In genomic region chr2:43196773-43197567, GRCh38 we compare ENCODE assay signal across 12 cellular contexts. TPM values are rescaled to one million over a fixed set of nuclear protein-coding genes. Genes with fewer than 3 reads are reported as not detected.
DNase-seq lines count a peak whose midpoint lies in the region; ATAC-seq, FAIRE-seq and TF ChIP-seq lines count a peak whose summit lies in the region.
"Had no signal": no experiment of that assay in that cellular context is flagged by ENCODE, and none has a peak within 500 bp of the region (broad histone marks: within the 10 kb centered on the region; RNA-seq: fewer than 3 reads in every experiment).

No MANE protein-coding gene starts in this region.

- no peak overlapping the region for H3K14ac ChIP-seq in mesenchymal stem cell (ENCODE audit: low read length in 2 of 2)

- H3K4me2 ChIP-seq in A549 (no peak overlapping the region), mesenchymal stem cell (ENCODE audit: low read length, poor library complexity, severe bottlenecking) (no peak overlapping the region)

- ATAC-seq in A549 (no peak), left lobe of liver (no peak)
- no peak for ATAC-seq in activated CD8-positive, alpha-beta T cell treated with anti-CD3 and anti-CD28 coated beads for 36 hours

- H3K4me3 ChIP-seq in A549 (no peak overlapping the region), mesenchymal stem cell (ENCODE audit: insufficient read depth in 1 of 2, low read depth in 1 of 2, low read length in 2 of 2) (no peak overlapping the region)
- H3K4me3 ChIP-seq: MG63, thyroid gland had no signal

- peaks cover 59% of the 10 kb centered on the region for H3K4me1 ChIP-seq in A549
- H3K4me1 ChIP-seq in mesenchymal stem cell (ENCODE audit: control insufficient read depth, insufficient read depth, low read depth, low read length) = peaks cover 51% of the 10 kb centered on the region
- H3K4me1 ChIP-seq: thyroid gland had no signal

- no peak for TF ChIP-seq EP300 in A549 (IDR thresholded peaks at IDR 0.05)

- H3K4me3 Mint-ChIP-seq in Calu3 (ENCODE audit: low read depth, unreplicated experiment) = no peak overlapping the region
- peak overlapping the region; percentile 5 for H3K4me3 Mint-ChIP-seq in activated CD8-positive, alpha-beta T cell treated with anti-CD3 and anti-CD28 coated beads for 36 hours

- TF ChIP-seq POLR2A in A549 (IDR thresholded peaks at IDR 0.05; ENCODE audit: low read length) = no peak

- no peak for TF ChIP-seq RAD21 in A549 (conservative IDR thresholded peaks at IDR 0.05 in 1 of 2, IDR thresholded peaks at IDR 0.05 in 1 of 2)

- FAIRE-seq in A549 (lab: Jason Lieb, UNC) = no peak

- no peak overlapping the region for H2BK5ac ChIP-seq in mesenchymal stem cell (ENCODE audit: low read depth, low read length, poor library complexity, severe bottlenecking)

- H3K36me3 ChIP-seq in mesenchymal stem cell (ENCODE audit: control insufficient read depth in 1 of 2, insufficient read depth in 2 of 2, low read depth in 1 of 2, low read length in 2 of 2) = peaks cover 0 to 3% of the 10 kb centered on the region in 2 experiments
- H3K36me3 ChIP-seq: MG63, thyroid gland had no signal

- peak overlapping the region; percentile 56 to 61 for H2BK12ac ChIP-seq in mesenchymal stem cell (ENCODE audit: low read length in 2 of 2)

- POLR2A ChIA-PET in A549 (lab: Yijun Ruan, JAX) (no interaction called here), HEK293T (lab: Yijun Ruan, JAX) (no interaction called here)
- POLR2A ChIA-PET in activated CD8-positive, alpha-beta T cell treated with anti-CD3 and anti-CD28 coated beads for 36 hours (lab: Charles Lee) = interaction anchor here (0.8 to 4.1 kb wide), 5 partner anchors 20 to 31 kb away, joined by 3 to 24 read pairs (median 6); partner anchors contain the start of gene ZFP36L2

- peak overlapping the region; percentile 39 for H4K8ac ChIP-seq in mesenchymal stem cell (ENCODE audit: low read length)

- peak overlapping the region; percentile 4 to 60 for H3K4ac ChIP-seq in mesenchymal stem cell (ENCODE audit: low read depth in 1 of 2, low read length in 2 of 2)

- H3K18ac ChIP-seq in mesenchymal stem cell (ENCODE audit: low read depth in 1 of 2, low read length in 2 of 2) = peak overlapping the region; percentile 2 to 61

- no peaks in the 10 kb centered on the region for H3K9me3 Mint-ChIP-seq in Calu3 (ENCODE audit: low read depth, unreplicated experiment)
- no peaks in the 10 kb centered on the region for H3K9me3 Mint-ChIP-seq in activated CD8-positive, alpha-beta T cell treated with anti-CD3 and anti-CD28 coated beads for 36 hours

- H3K36me3 Mint-ChIP-seq in Calu3 (ENCODE audit: insufficient read depth, unreplicated experiment) = peaks cover 29% of the 10 kb centered on the region
- H3K36me3 Mint-ChIP-seq in activated CD8-positive, alpha-beta T cell treated with anti-CD3 and anti-CD28 coated beads for 36 hours (ENCODE audit: low read depth) = no peaks in the 10 kb centered on the region

- H3K23ac ChIP-seq in mesenchymal stem cell (ENCODE audit: low read length in 2 of 2) = no peak overlapping the region

- peaks cover 55% of the 10 kb centered on the region for H3K4me1 Mint-ChIP-seq in Calu3 (ENCODE audit: low read depth, unreplicated experiment)
- H3K4me1 Mint-ChIP-seq in activated CD8-positive, alpha-beta T cell treated with anti-CD3 and anti-CD28 coated beads for 36 hours (ENCODE audit: low read depth) = peaks cover 55% of the 10 kb centered on the region

- CTCF ChIA-PET in A549 (lab: Yijun Ruan, JAX) (interaction anchor here (1.1 kb wide), 1 partner anchor 30 kb away, joined by 5 read pairs; the partner anchor contains the start of gene ZFP36L2), Calu3 (lab: Charles Lee) (no interaction called here), HEK293T (lab: Yijun Ruan, JAX) (no interaction called here)
- CTCF ChIA-PET in activated CD8-positive, alpha-beta T cell treated with anti-CD3 and anti-CD28 coated beads for 36 hours (lab: Charles Lee) = interaction anchor here (1.0 to 1.2 kb wide), 2 partner anchors 21 to 60 kb away, joined by 3 to 4 read pairs; no protein-coding TSS in a partner anchor

- no peaks in the 10 kb centered on the region for H3K79me1 ChIP-seq in mesenchymal stem cell (replicated peaks; ENCODE audit: low read length, poor library complexity, severe bottlenecking)

- no TSS peak for BruUV-seq in Calu3 (replicated peaks; lab: Mats Ljungman, UMichigan)

- H3K27me3 ChIP-seq in mesenchymal stem cell (ENCODE audit: control insufficient read depth in 1 of 2, insufficient read depth in 1 of 2, low read length in 2 of 2) = no peaks in the 10 kb centered on the region
- H3K27me3 ChIP-seq: MG63, thyroid gland had no signal

- H3K9me3 ChIP-seq in A549 (no peaks in the 10 kb centered on the region), mesenchymal stem cell (ENCODE audit: control insufficient read depth, low read length) (no peaks in the 10 kb centered on the region)
- H3K9me3 ChIP-seq: MG63, thyroid gland had no signal

- no peak for TF ChIP-seq CTCF in A549 (IDR thresholded peaks at IDR 0.05)
- no peak for TF ChIP-seq CTCF in Calu3 (IDR thresholded peaks at IDR 0.05; ENCODE audit: unreplicated experiment)
- no peak for TF ChIP-seq CTCF in activated CD8-positive, alpha-beta T cell treated with anti-CD3 and anti-CD28 coated beads for 36 hours (IDR thresholded peaks at IDR 0.05)

- peak overlapping the region in 1 of 2 experiments; percentile 71; a peak in 3 of 6 replicates for H3K27ac ChIP-seq in A549
- H3K27ac ChIP-seq in mesenchymal stem cell (ENCODE audit: low read length, poor library complexity, severe bottlenecking) = no peak overlapping the region
- H3K27ac ChIP-seq: thyroid gland had no signal

- intact Hi-C loops in Calu3 (cut with micrococcal nuclease; ENCODE audit: unreplicated experiment) = no loop called here
- intact Hi-C loops in activated CD8-positive, alpha-beta T cell treated with anti-CD3 and anti-CD28 coated beads for 36 hours (cut with micrococcal nuclease) = no loop called here

- H3K27me3 Mint-ChIP-seq in Calu3 (ENCODE audit: unreplicated experiment) = no peaks in the 10 kb centered on the region
- H3K27me3 Mint-ChIP-seq in activated CD8-positive, alpha-beta T cell treated with anti-CD3 and anti-CD28 coated beads for 36 hours = no peaks in the 10 kb centered on the region
- H3K27me3 Mint-ChIP-seq: progenitor cell of endocrine pancreas had no signal

- peak overlapping the region; percentile 67 for H3K27ac Mint-ChIP-seq in Calu3 (ENCODE audit: unreplicated experiment)
- peak overlapping the region; percentile 88 for H3K27ac Mint-ChIP-seq in activated CD8-positive, alpha-beta T cell treated with anti-CD3 and anti-CD28 coated beads for 36 hours

- no peak overlapping the region for H2BK120ac ChIP-seq in mesenchymal stem cell (ENCODE audit: low read depth, low read length)

- H2AK5ac ChIP-seq in mesenchymal stem cell (ENCODE audit: low read length, severe bottlenecking) = peak overlapping the region; percentile 79

- H2BK15ac ChIP-seq in mesenchymal stem cell (ENCODE audit: low read depth, poor library complexity, severe bottlenecking) = no peak overlapping the region

- no peak overlapping the region for H4K91ac ChIP-seq in mesenchymal stem cell (ENCODE audit: low read length)

- 83% methylated on average over 12 of the region's 12 CpGs for WGBS in A549 (ENCODE audit: missing lambda C conversion rate)
- 53% methylated on average over 12 of the region's 12 CpGs for WGBS in mesenchymal stem cell

- no peak overlapping the region for H3K9ac ChIP-seq in mesenchymal stem cell (ENCODE audit: low read length)

- DNase-seq in A549 (ENCODE audit: low read depth in 1 of 2, low spot score in 1 of 2) = no peak
- no peak for DNase-seq in Calu3
- peak; percentile 40 for DNase-seq in activated CD8-positive, alpha-beta T cell treated with anti-CD3 and anti-CD28 coated beads for 36 hours
- DNase-seq in mesenchymal stem cell = peak; percentile 74
- no peak for DNase-seq in HEK293T (ENCODE audit: extremely low spot score)
- DNase-seq in left lobe of liver (ENCODE audit: low spot score) = no peak
- no peak for DNase-seq in medulla oblongata (ENCODE audit: extremely low spot score)
- DNase-seq in activated effector memory CD4-positive, alpha-beta T cell treated with Interleukin-2 at 50 U/mL for 16 hours = no peak
- DNase-seq: effector CD8-positive, alpha-beta T cell; MG63; thyroid gland had no signal

- no peak overlapping the region for H2AFZ ChIP-seq in mesenchymal stem cell (ENCODE audit: low read depth, low read length)

TF ChIP-seq in A549, 52 proteins besides CTCF, POLR2A, EP300 and RAD21:
- peak; percentile 94 for TF ChIP-seq MAFK (IDR thresholded peaks at IDR 0.05; ENCODE audit: partially characterized antibody)
- TF ChIP-seq HOXA7 (CRISPR knock-in tag; IDR thresholded peaks at IDR 0.05) = no peak

TF ChIP-seq in HEK293T, 16 proteins besides CTCF, POLR2A, EP300 and RAD21 (continues in another document):
- TF ChIP-seq SP1 (IDR thresholded peaks at IDR 0.05) (no peak), SUZ12 (IDR thresholded peaks at IDR 0.05) (no peak), HDGF (IDR thresholded peaks at IDR 0.05; ENCODE audit: borderline replicate concordance) (no peak), FOXM1 (IDR thresholded peaks at IDR 0.05; ENCODE audit: borderline replicate concordance) (no peak), CTBP1 (IDR thresholded peaks at IDR 0.05; ENCODE audit: borderline replicate concordance) (no peak), BHLHE40 (IDR thresholded peaks at IDR 0.05; ENCODE audit: borderline replicate concordance) (no peak), ARNT (IDR thresholded peaks at IDR 0.05) (no peak), LEF1 (IDR thresholded peaks at IDR 0.05; ENCODE audit: borderline replicate concordance) (no peak), FOXA1 (IDR thresholded peaks at IDR 0.05) (no peak), L3MBTL2 (conservative IDR thresholded peaks at IDR 0.05) (no peak)
- TF ChIP-seq, protein P1, sequence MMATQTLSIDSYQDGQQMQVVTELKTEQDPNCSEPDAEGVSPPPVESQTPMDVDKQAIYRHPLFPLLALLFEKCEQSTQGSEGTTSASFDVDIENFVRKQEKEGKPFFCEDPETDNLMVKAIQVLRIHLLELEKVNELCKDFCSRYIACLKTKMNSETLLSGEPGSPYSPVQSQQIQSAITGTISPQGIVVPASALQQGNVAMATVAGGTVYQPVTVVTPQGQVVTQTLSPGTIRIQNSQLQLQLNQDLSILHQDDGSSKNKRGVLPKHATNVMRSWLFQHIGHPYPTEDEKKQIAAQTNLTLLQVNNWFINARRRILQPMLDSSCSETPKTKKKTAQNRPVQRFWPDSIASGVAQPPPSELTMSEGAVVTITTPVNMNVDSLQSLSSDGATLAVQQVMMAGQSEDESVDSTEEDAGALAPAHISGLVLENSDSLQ (IDR thresholded peaks at IDR 0.05) = no peak

RNA-seq across cellular contexts. Expression of gene ZFP36L2, which starts 29.4 kb away (rescaled TPM):
- polyA plus RNA-seq in A549 (2011; rRNA removed) = 10.5 and 14.9 TPM in 2 replicates
- 8.8 and 14.8 TPM in 2 replicates for polyA plus RNA-seq in A549 (2012; cell fraction: cytosol; rRNA removed)
- 9.8 and 17.6 TPM in 2 replicates for polyA plus RNA-seq in A549 (2012; cell fraction: nucleus; rRNA removed)
- polyA plus RNA-seq in A549 (2017; fragmentation: RNase III; extraction: RNeasy Plus Mini Kit Qiagen cat#74134 plus additional on column Dnase treatment) = 14.5 to 18.2 TPM (median 17.3 TPM) in 3 replicates
- polyA minus RNA-seq in A549 (2011; rRNA and poly(A)+ RNA removed) = 3.3 and 4.0 TPM in 2 replicates
- total RNA-seq in Calu3 (2022) = 90.7 and 120 TPM in 2 replicates
- 100 to 1,000 TPM; 102 to 106 TPM for total RNA-seq in activated CD8-positive, alpha-beta T cell treated with anti-CD3 and anti-CD28 coated beads for 36 hours
- 88.2 TPM for polyA plus RNA-seq in mesenchymal stem cell (2013, experiment 1 of 2)
- 85.9 TPM for polyA plus RNA-seq in mesenchymal stem cell (2013, experiment 2 of 2)
- 60.6 TPM for total RNA-seq in left lobe of liver

Comparison
In these comparisons a context has a peak if more than half of its experiments do, and no peak if none do; other contexts are left out.
1. DNase-seq: peak in activated CD8-positive, alpha-beta T cell treated with anti-CD3 and anti-CD28 coated beads for 36 hours (single experiment) and mesenchymal stem cell (single experiment); none in A549 (0 of 2), Calu3 (single experiment), HEK293T (single experiment), left lobe of liver (single experiment), medulla oblongata (single experiment) and activated effector memory CD4-positive, alpha-beta T cell treated with Interleukin-2 at 50 U/mL for 16 hours (single experiment).
2. CTCF ChIA-PET loops: an anchor here in A549 (1.1 kb wide) and activated CD8-positive, alpha-beta T cell treated with anti-CD3 and anti-CD28 coated beads for 36 hours (1.0 to 1.2 kb wide); none called in Calu3 and HEK293T.